In the genomic region with DNA sequence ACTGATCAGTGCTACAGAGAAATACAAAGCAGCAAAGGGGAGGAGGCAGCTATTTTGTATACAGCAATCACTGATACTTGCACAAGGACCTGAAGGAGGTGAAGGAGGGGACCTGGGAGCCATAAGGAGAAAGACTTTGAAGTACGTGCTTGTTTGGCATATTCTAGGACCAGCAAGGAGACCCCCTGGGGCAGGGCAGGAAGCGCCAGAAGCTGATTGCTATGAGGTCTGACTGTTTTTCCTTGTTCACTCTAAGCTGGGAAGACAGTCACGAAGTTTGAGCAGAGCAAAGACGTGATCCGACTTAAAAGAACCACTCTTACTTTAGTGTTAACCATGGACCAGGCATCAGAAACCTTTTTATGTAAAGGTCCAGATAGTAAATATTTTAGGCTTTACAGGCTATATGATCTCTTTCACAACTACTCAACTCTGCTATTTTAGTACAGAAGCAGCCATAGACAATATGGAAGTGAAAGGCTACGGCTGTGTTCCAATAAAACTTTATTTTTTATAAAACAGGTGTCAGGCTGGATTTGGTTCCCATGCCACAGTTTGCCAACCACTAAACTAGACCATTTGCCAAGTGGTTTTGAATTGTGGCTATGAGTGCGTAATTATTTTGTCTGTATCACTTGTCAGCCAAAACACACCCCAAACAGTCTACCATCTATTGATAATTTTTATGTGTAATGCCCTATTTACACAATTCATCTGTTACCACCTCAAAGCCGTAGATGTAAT, we compare ENCODE assay signal across 1 cellular context.
TF ChIP-seq lines count a peak whose summit lies in the region.

No MANE protein-coding gene starts in this region.

TF ChIP-seq in GM23338, 12 proteins besides CTCF, POLR2A, EP300 and RAD21 (continued from another document):
- TF ChIP-seq ZNF331 (CRISPR knock-in tag; IDR thresholded peaks at IDR 0.05; ENCODE audit: low read depth) (no peak), EZH2 (IDR thresholded peaks at IDR 0.05; ENCODE audit: low read depth, unreplicated experiment) (no peak), ETS1 (IDR thresholded peaks at IDR 0.05) (no peak), CREB1 (CRISPR knock-in tag; IDR thresholded peaks at IDR 0.05; ENCODE audit: low read depth) (no peak), REST (IDR thresholded peaks at IDR 0.05; ENCODE audit: unreplicated experiment) (no peak), EZH2phosphoT487 (IDR thresholded peaks at IDR 0.05; ENCODE audit: unreplicated experiment) (no peak), NANOG (IDR thresholded peaks at IDR 0.05; ENCODE audit: borderline replicate concordance) (no peak), STAT1 (IDR thresholded peaks at IDR 0.05; ENCODE audit: unreplicated experiment) (no peak)
- TF ChIP-seq, protein P1, sequence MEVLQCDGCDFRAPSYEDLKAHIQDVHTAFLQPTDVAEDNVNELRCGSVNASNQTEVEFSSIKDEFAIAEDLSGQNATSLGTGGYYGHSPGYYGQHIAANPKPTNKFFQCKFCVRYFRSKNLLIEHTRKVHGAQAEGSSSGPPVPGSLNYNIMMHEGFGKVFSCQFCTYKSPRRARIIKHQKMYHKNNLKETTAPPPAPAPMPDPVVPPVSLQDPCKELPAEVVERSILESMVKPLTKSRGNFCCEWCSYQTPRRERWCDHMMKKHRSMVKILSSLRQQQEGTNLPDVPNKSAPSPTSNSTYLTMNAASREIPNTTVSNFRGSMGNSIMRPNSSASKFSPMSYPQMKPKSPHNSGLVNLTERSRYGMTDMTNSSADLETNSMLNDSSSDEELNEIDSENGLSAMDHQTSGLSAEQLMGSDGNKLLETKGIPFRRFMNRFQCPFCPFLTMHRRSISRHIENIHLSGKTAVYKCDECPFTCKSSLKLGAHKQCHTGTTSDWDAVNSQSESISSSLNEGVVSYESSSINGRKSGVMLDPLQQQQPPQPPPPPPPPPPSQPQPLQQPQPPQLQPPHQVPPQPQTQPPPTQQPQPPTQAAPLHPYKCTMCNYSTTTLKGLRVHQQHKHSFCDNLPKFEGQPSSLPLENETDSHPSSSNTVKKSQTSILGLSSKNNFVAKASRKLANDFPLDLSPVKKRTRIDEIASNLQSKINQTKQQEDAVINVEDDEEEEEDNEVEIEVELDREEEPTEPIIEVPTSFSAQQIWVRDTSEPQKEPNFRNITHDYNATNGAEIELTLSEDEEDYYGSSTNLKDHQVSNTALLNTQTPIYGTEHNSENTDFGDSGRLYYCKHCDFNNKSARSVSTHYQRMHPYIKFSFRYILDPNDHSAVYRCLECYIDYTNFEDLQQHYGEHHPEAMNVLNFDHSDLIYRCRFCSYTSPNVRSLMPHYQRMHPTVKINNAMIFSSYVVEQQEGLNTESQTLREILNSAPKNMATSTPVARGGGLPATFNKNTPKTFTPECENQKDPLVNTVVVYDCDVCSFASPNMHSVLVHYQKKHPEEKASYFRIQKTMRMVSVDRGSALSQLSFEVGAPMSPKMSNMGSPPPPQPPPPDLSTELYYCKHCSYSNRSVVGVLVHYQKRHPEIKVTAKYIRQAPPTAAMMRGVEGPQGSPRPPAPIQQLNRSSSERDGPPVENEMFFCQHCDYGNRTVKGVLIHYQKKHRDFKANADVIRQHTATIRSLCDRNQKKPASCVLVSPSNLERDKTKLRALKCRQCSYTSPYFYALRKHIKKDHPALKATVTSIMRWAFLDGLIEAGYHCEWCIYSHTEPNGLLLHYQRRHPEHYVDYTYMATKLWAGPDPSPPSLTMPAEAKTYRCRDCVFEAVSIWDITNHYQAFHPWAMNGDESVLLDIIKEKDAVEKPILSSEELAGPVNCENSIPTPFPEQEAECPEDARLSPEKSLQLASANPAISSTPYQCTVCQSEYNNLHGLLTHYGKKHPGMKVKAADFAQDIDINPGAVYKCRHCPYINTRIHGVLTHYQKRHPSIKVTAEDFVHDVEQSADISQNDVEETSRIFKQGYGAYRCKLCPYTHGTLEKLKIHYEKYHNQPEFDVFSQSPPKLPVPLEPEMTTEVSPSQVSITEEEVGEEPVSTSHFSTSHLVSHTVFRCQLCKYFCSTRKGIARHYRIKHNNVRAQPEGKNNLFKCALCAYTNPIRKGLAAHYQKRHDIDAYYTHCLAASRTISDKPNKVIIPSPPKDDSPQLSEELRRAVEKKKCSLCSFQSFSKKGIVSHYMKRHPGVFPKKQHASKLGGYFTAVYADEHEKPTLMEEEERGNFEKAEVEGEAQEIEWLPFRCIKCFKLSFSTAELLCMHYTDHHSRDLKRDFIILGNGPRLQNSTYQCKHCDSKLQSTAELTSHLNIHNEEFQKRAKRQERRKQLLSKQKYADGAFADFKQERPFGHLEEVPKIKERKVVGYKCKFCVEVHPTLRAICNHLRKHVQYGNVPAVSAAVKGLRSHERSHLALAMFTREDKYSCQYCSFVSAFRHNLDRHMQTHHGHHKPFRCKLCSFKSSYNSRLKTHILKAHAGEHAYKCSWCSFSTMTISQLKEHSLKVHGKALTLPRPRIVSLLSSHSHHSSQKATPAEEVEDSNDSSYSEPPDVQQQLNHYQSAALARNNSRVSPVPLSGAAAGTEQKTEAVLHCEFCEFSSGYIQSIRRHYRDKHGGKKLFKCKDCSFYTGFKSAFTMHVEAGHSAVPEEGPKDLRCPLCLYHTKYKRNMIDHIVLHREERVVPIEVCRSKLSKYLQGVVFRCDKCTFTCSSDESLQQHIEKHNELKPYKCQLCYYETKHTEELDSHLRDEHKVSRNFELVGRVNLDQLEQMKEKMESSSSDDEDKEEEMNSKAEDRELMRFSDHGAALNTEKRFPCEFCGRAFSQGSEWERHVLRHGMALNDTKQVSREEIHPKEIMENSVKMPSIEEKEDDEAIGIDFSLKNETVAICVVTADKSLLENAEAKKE (CRISPR knock-in tag; IDR thresholded peaks at IDR 0.05), result no peak
TF ChIP-seq in GM23338: peak in this region for 0.
